16 cellular contexts compared by ENCODE assay signal in the genomic region with DNA sequence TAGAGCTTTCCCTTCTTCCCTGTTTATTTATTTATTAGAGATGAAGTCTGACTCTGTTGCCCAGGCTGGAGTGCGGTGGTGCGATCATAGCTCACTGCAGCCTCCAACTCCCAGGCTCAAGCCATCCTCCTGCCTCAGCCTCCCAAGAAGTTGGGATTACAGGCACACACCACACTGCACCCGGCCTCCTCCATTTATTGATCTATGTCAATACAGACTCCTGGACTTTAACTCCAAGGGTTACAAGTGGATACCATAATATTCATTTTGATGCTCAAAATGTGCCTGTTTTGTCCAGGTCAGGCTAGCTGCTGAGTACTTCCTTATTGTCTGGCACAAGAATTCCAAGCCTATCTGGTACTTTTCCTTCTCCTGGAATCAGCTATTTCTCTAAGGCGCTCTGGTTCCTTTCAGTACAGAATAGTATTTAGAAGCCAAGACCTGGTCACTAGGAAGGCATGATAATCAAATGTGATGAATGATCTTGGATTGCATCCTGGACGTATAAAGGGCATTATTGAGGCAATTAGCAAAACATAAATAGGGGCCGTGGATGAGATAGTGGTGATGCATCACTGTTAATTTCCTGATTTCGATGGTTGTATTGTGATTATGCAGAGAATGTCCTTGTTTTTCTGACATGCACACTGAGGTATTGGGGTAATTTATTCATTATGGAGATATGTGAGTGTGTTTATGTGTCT. TPM values are rescaled to one million over a fixed set of nuclear protein-coding genes. Genes with fewer than 3 reads are reported as not detected.
DNase-seq lines count a peak whose midpoint lies in the region; ATAC-seq and TF ChIP-seq lines count a peak whose summit lies in the region.
"Had no signal": no experiment of that assay in that cellular context is flagged by ENCODE, and none has a peak within 500 bp of the region (broad histone marks: within the 10 kb centered on the region; RNA-seq: fewer than 3 reads in every experiment).

No MANE protein-coding gene starts in this region.

- DNase-seq in T-helper 2 cell treated with Interferon-gamma antibody and Interleukin-4, amounts not matched to agents 5 μg/mL and 100 μg/mL, for 36 hours (ENCODE audit: low spot score): no peak
- no peak for DNase-seq in T-helper 2 cell
- DNase-seq in fibroblast of the aortic adventitia (ENCODE audit: low read depth): peak; percentile 73
- no peak for DNase-seq in sigmoid colon
- no peak for DNase-seq in NCI-H2227 (lab: John Stamatoyannopoulos, UW; ENCODE audit: unreplicated experiment)
- no peak for DNase-seq in natural killer cell treated with Interleukin-12 subunit alpha and Interleukin-12 subunit beta and Interleukin-15 and Interleukin-18, amount 100 ng/mL, for 72 hours (ENCODE audit: low spot score)
- no peak for DNase-seq in SK-N-DZ (ENCODE audit: low spot score)
- DNase-seq: 8988T; activated CD4-positive, alpha-beta memory T cell treated with anti-CD3 and anti-CD28 coated beads for 36 hours; central memory CD4-positive, alpha-beta T cell; left ventricle myocardium inferior; NCI-H2029; NCI-H82; RPMI8226; stimulated activated naive CD4-positive, alpha-beta T cell treated with Interleukin-2 at 50 U/mL for 16 hours had no signal

- no peaks in the 10 kb centered on the region for H3K27me3 ChIP-seq in sigmoid colon

- H3K9me3 ChIP-seq in sigmoid colon: no peaks in the 10 kb centered on the region
- H3K9me3 ChIP-seq: left ventricle myocardium inferior had no signal

- H3K4me1 ChIP-seq in sigmoid colon: peaks cover 0 to 85% (median 64%) of the 10 kb centered on the region in 4 donors

- H3K27ac Mint-ChIP-seq in T-helper 2 cell treated with Interferon-gamma antibody and Interleukin-4, amounts not matched to agents 5 μg/mL and 100 μg/mL, for 36 hours: peak overlapping the region; percentile 18
- no peak overlapping the region for H3K27ac Mint-ChIP-seq in natural killer cell treated with Interleukin-12 subunit alpha and Interleukin-12 subunit beta and Interleukin-15 and Interleukin-18, amount 100 ng/mL, for 72 hours

- H3K36me3 ChIP-seq in sigmoid colon: peaks cover 6 to 43% (median 21%) of the 10 kb centered on the region in 4 donors

- H3K27me3 Mint-ChIP-seq in T-helper 2 cell treated with Interferon-gamma antibody and Interleukin-4, amounts not matched to agents 5 μg/mL and 100 μg/mL, for 36 hours (ENCODE audit: low read depth): no peaks in the 10 kb centered on the region
- H3K27me3 Mint-ChIP-seq in natural killer cell treated with Interleukin-12 subunit alpha and Interleukin-12 subunit beta and Interleukin-15 and Interleukin-18, amount 100 ng/mL, for 72 hours: no peaks in the 10 kb centered on the region
- H3K27me3 Mint-ChIP-seq: activated CD4-positive, alpha-beta memory T cell treated with anti-CD3 and anti-CD28 coated beads for 36 hours had no signal

- TF ChIP-seq CTCF in fibroblast of the aortic adventitia (IDR thresholded peaks at IDR 0.05; ENCODE audit: insufficient read depth, low read length) (no peak), sigmoid colon (IDR thresholded peaks at IDR 0.05) (no peak)

- peak overlapping the region; percentile 1 for H3K4me3 Mint-ChIP-seq in T-helper 2 cell treated with Interferon-gamma antibody and Interleukin-4, amounts not matched to agents 5 μg/mL and 100 μg/mL, for 36 hours
- no peak overlapping the region for H3K4me3 Mint-ChIP-seq in natural killer cell treated with Interleukin-12 subunit alpha and Interleukin-12 subunit beta and Interleukin-15 and Interleukin-18, amount 100 ng/mL, for 72 hours
- H3K4me3 Mint-ChIP-seq: activated CD4-positive, alpha-beta memory T cell treated with anti-CD3 and anti-CD28 coated beads for 36 hours had no signal

- ATAC-seq in SK-N-SH treated with all-trans-retinoic acid at 6 μM for 48 hours: peak; percentile 85
- no peak for ATAC-seq in natural killer cell treated with Interleukin-12 subunit alpha and Interleukin-12 subunit beta and Interleukin-15 and Interleukin-18, amount 100 ng/mL, for 72 hours

- intact Hi-C loops in sigmoid colon (cut with DNase I): loop anchor here (5.0 kb wide), 1 partner anchor 93 kb away; no protein-coding TSS in a partner anchor

- no peaks in the 10 kb centered on the region for H3K9me3 Mint-ChIP-seq in T-helper 2 cell treated with Interferon-gamma antibody and Interleukin-4, amounts not matched to agents 5 μg/mL and 100 μg/mL, for 36 hours
- no peaks in the 10 kb centered on the region for H3K9me3 Mint-ChIP-seq in natural killer cell treated with Interleukin-12 subunit alpha and Interleukin-12 subunit beta and Interleukin-15 and Interleukin-18, amount 100 ng/mL, for 72 hours
- H3K9me3 Mint-ChIP-seq: activated CD4-positive, alpha-beta memory T cell treated with anti-CD3 and anti-CD28 coated beads for 36 hours had no signal

- WGBS in sigmoid colon, 2 donors: 68 to 79% methylated on average over 7 of the region's 7 CpGs

- peak overlapping the region; percentile 96 to 99 (median 99) for H3K27ac ChIP-seq in sigmoid colon
- H3K27ac ChIP-seq: left ventricle myocardium inferior had no signal

- H3K4me3 ChIP-seq in fibroblast of the aortic adventitia (ENCODE audit: low read depth, low read length) (no peak overlapping the region), sigmoid colon (peak overlapping the region; percentile 9 to 48 (median 41))
- H3K4me3 ChIP-seq: left ventricle myocardium inferior had no signal

- no peak for TF ChIP-seq POLR2A in sigmoid colon (IDR thresholded peaks at IDR 0.05)

- no peak for TF ChIP-seq EP300 in sigmoid colon (IDR thresholded peaks at IDR 0.05)

- peaks cover 51% of the 10 kb centered on the region for H3K4me1 Mint-ChIP-seq in T-helper 2 cell treated with Interferon-gamma antibody and Interleukin-4, amounts not matched to agents 5 μg/mL and 100 μg/mL, for 36 hours (ENCODE audit: low read depth)
- H3K4me1 Mint-ChIP-seq in natural killer cell treated with Interleukin-12 subunit alpha and Interleukin-12 subunit beta and Interleukin-15 and Interleukin-18, amount 100 ng/mL, for 72 hours (ENCODE audit: low read depth in 2 of 2): peaks cover 17 to 37% of the 10 kb centered on the region in 2 donors

- peaks cover 89% of the 10 kb centered on the region for H3K36me3 Mint-ChIP-seq in T-helper 2 cell treated with Interferon-gamma antibody and Interleukin-4, amounts not matched to agents 5 μg/mL and 100 μg/mL, for 36 hours (ENCODE audit: low read depth)
- H3K36me3 Mint-ChIP-seq in natural killer cell treated with Interleukin-12 subunit alpha and Interleukin-12 subunit beta and Interleukin-15 and Interleukin-18, amount 100 ng/mL, for 72 hours: peaks cover 23% of the 10 kb centered on the region

TF ChIP-seq in SK-N-SH treated with all-trans-retinoic acid at 6 μM for 48 hours, 23 proteins besides CTCF, POLR2A, EP300 and RAD21 (continues in another document):
- no peak for TF ChIP-seq ZNF70 (CRISPR knock-in tag; IDR thresholded peaks at IDR 0.05)
- peak; percentile 91 for TF ChIP-seq GLIS3 (CRISPR knock-in tag; IDR thresholded peaks at IDR 0.05)
- no peak for TF ChIP-seq TOX (CRISPR knock-in tag; IDR thresholded peaks at IDR 0.05; ENCODE audit: borderline replicate concordance)
- TF ChIP-seq ZNF8 (CRISPR knock-in tag; IDR thresholded peaks at IDR 0.05): no peak
- no peak for TF ChIP-seq BACH2 (CRISPR knock-in tag; IDR thresholded peaks at IDR 0.05; ENCODE audit: borderline replicate concordance)
- TF ChIP-seq, protein P1, sequence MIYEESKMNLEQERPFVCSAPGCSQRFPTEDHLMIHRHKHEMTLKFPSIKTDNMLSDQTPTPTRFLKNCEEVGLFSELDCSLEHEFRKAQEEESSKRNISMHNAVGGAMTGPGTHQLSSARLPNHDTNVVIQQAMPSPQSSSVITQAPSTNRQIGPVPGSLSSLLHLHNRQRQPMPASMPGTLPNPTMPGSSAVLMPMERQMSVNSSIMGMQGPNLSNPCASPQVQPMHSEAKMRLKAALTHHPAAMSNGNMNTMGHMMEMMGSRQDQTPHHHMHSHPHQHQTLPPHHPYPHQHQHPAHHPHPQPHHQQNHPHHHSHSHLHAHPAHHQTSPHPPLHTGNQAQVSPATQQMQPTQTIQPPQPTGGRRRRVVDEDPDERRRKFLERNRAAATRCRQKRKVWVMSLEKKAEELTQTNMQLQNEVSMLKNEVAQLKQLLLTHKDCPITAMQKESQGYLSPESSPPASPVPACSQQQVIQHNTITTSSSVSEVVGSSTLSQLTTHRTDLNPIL (CRISPR knock-in tag; IDR thresholded peaks at IDR 0.05; ENCODE audit: low read depth): peak; percentile 98
- TF ChIP-seq CSDC2 (CRISPR knock-in tag; IDR thresholded peaks at IDR 0.05): no peak
- TF ChIP-seq, protein P2, sequence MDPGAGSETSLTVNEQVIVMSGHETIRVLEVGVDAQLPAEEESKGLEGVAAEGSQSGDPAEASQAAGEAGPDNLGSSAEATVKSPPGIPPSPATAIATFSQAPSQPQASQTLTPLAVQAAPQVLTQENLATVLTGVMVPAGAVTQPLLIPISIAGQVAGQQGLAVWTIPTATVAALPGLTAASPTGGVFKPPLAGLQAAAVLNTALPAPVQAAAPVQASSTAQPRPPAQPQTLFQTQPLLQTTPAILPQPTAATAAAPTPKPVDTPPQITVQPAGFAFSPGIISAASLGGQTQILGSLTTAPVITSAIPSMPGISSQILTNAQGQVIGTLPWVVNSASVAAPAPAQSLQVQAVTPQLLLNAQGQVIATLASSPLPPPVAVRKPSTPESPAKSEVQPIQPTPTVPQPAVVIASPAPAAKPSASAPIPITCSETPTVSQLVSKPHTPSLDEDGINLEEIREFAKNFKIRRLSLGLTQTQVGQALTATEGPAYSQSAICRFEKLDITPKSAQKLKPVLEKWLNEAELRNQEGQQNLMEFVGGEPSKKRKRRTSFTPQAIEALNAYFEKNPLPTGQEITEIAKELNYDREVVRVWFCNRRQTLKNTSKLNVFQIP (CRISPR knock-in tag; IDR thresholded peaks at IDR 0.05; ENCODE audit: borderline replicate concordance, low read depth): peak; percentile 89; the same call in 1 of the 2 replicates
- TF ChIP-seq ZFP30 (CRISPR knock-in tag; IDR thresholded peaks at IDR 0.05): no peak
- TF ChIP-seq TCF4 (CRISPR knock-in tag; IDR thresholded peaks at IDR 0.05; ENCODE audit: borderline replicate concordance): peak; percentile 61; the same call in 1 of the 2 replicates

RNA-seq across cellular contexts. Expression of a gene that starts 21.7 kb away (rescaled TPM):
- total RNA-seq in fibroblast of the aortic adventitia (ENCODE audit: low replicate concordance): 25.6 and 82.3 TPM in 2 replicates
- 100 to 1,000 TPM in 2 of 4 donors, 10 to 100 TPM in 2; 54.6 to 177 (median 102) TPM for total RNA-seq in sigmoid colon
- polyA plus RNA-seq in sigmoid colon: 100 to 1,000 TPM in 1 of 3 donors, 10 to 100 TPM in 2; 16.9 to 105 (median 19.8) TPM
- total RNA-seq in natural killer cell treated with Interleukin-12 subunit alpha and Interleukin-12 subunit beta and Interleukin-15 and Interleukin-18, amount 100 ng/mL, for 72 hours: 100 to 1,000 TPM; 213 to 224 TPM
- polyA plus RNA-seq in SK-N-DZ (2014; cell fraction: cytosol; rRNA removed): 0.84 and 0.85 TPM in 2 replicates
- polyA plus RNA-seq in SK-N-DZ (2014; cell fraction: nucleus; rRNA removed): 0.28 and 0.33 TPM in 2 replicates
